In genomic region chr17:36545465-36546417, GRCh38 we compare ENCODE assay signal across 8 cellular contexts. TPM values are rescaled to one million over a fixed set of nuclear protein-coding genes. Genes with fewer than 3 reads are reported as not detected.
A peak's percentile ranks its signal among the peaks of the same experiment; 100 is the strongest.
DNase-seq lines count a peak whose midpoint lies in the region; ATAC-seq and TF ChIP-seq lines count a peak whose summit lies in the region.

No MANE protein-coding gene starts in this region.

- peaks cover 3% of the 10 kb centered on the region; the same call in 1 of the 2 replicates for H3K36me3 Mint-ChIP-seq in WTC11

- TF ChIP-seq CTCF in WTC11 (IDR thresholded peaks at IDR 0.05), result no peak

- POLR2A ChIA-PET in WTC11 (lab: Charles Lee), result interaction anchor here (0.6 to 3.5 kb wide), 5 partner anchors 11 to 55 kb away, joined by 4 to 37 read pairs (median 6); partner anchors contain the start of genes DHRS11, MRM1, MYO19 and PIGW

- no peaks in the 10 kb centered on the region for H3K9me3 Mint-ChIP-seq in WTC11

- H3K27ac ChIP-seq in caudate nucleus (ENCODE audit: low read depth, low read length), result peak overlapping the region; percentile 80

- no peaks in the 10 kb centered on the region for H3K27me3 Mint-ChIP-seq in WTC11 (ENCODE audit: low read depth)

- ATAC-seq in GM18909 (IDR thresholded peaks at IDR 0.05; ENCODE audit: poor library complexity, unreplicated experiment), result peak; percentile 72
- peak; percentile 60 for ATAC-seq in HG03139 (IDR thresholded peaks at IDR 0.05; ENCODE audit: unreplicated experiment)
- ATAC-seq in WTC11, result peak; percentile 81

- DNase-seq in AG08395 (ENCODE audit: low spot score), result peak; percentile 98
- DNase-seq in NCI-H2227 (lab: John Stamatoyannopoulos, UW; ENCODE audit: unreplicated experiment), result peak; percentile 95
- DNase-seq in WTC11 (ENCODE audit: low spot score), result peak; percentile 99
- DNase-seq in caudate nucleus (lab: John Stamatoyannopoulos, UW), result peak in 60 of 61 donors; percentile 67 to 98 (median 94)
- DNase-seq in islet precursor cell, result peak; percentile 100
- DNase-seq in stimulated activated CD4-positive, alpha-beta T cell treated with anti-CD3 and anti-CD28 coated beads, Interleukin-12 subunit alpha, Interleukin-12 subunit beta, amount 100 ng/mL, for 24 hours (ENCODE audit: low read depth in 2 of 2), result peak; percentile 89 to 94

- CTCF ChIA-PET in WTC11 (lab: Charles Lee), result interaction anchor here (0.6 to 5.4 kb wide), 3 partner anchors 11 to 1065 kb away, joined by 3 to 40 read pairs (median 5); partner anchors contain the start of genes MYO19 and PIGW

- H3K4me1 Mint-ChIP-seq in WTC11, result peaks cover 24% of the 10 kb centered on the region

- peak overlapping the region; percentile 94 for H3K4me3 Mint-ChIP-seq in WTC11

- H3K27ac Mint-ChIP-seq in WTC11, result peak overlapping the region; percentile 96

TF ChIP-seq in WTC11, 78 proteins besides CTCF, POLR2A, EP300 and RAD21 (continues in another document):
- TF ChIP-seq FOXP1 (CRISPR knock-in tag; IDR thresholded peaks at IDR 0.05; ENCODE audit: borderline replicate concordance) (no peak), MXD4 (CRISPR knock-in tag; IDR thresholded peaks at IDR 0.05; ENCODE audit: borderline replicate concordance) (no peak), TP53 (CRISPR knock-in tag; IDR thresholded peaks at IDR 0.05) (0 out of 2 replicates have a peak, but pooled peaks have one; percentile 44), AR (CRISPR knock-in tag; IDR thresholded peaks at IDR 0.05) (no peak), ZNF281 (CRISPR knock-in tag; IDR thresholded peaks at IDR 0.05) (no peak; the same call in none of the 2 replicates), ZNF263 (CRISPR knock-in tag; IDR thresholded peaks at IDR 0.05; ENCODE audit: low read depth) (0 out of 2 replicates have a peak, but pooled peaks have one; percentile 30), RORB (CRISPR knock-in tag; IDR thresholded peaks at IDR 0.05) (no peak), ZNF425 (CRISPR knock-in tag; conservative IDR thresholded peaks at IDR 0.05) (no peak), SP1 (CRISPR knock-in tag; conservative IDR thresholded peaks at IDR 0.05) (peak; percentile 71), USF1 (CRISPR knock-in tag; IDR thresholded peaks at IDR 0.05) (no peak), RELA (CRISPR knock-in tag; IDR thresholded peaks at IDR 0.05; ENCODE audit: borderline replicate concordance) (no peak), FOXK1 (CRISPR knock-in tag; IDR thresholded peaks at IDR 0.05) (peak; percentile 89), ZNF532 (CRISPR knock-in tag; IDR thresholded peaks at IDR 0.05; ENCODE audit: borderline replicate concordance) (no peak)

RNA-seq across cellular contexts. Expression of gene GGNBP2, which starts 1.0 kb away (rescaled TPM):
- total RNA-seq in WTC11 (2021), result 38.1 to 49.6 TPM (median 42.0 TPM) in 3 replicates

RNA-seq across cellular contexts. Expression of gene PIGW, which starts 11.0 kb away (rescaled TPM):
- 14.6 to 21.7 TPM (median 15.1 TPM) in 3 replicates for total RNA-seq in WTC11 (2021)

RNA-seq across cellular contexts. Expression of gene MYO19, which starts 11.1 kb away (rescaled TPM):
- 119 to 146 TPM (median 128 TPM) in 3 replicates for total RNA-seq in WTC11 (2021)

RNA-seq across cellular contexts. Expression of gene DHRS11, which starts 45.9 kb away (rescaled TPM):
- total RNA-seq in WTC11 (2021), result 34.8 to 38.0 TPM (median 35.9 TPM) in 3 replicates

RNA-seq across cellular contexts. Expression of gene MRM1, which starts 55.6 kb away (rescaled TPM):
- total RNA-seq in WTC11 (2021), result 12.1 to 16.5 TPM (median 14.2 TPM) in 3 replicates

Comparison
In these comparisons a context has a peak if more than half of its experiments do, and no peak if none do; other contexts are left out.
1. Peak in every context shown above with its lines: DNase-seq, ATAC-seq and H3K27ac ChIP-seq.